Comparison of ENCODE assay signal across 8 cellular contexts in the genomic region with DNA sequence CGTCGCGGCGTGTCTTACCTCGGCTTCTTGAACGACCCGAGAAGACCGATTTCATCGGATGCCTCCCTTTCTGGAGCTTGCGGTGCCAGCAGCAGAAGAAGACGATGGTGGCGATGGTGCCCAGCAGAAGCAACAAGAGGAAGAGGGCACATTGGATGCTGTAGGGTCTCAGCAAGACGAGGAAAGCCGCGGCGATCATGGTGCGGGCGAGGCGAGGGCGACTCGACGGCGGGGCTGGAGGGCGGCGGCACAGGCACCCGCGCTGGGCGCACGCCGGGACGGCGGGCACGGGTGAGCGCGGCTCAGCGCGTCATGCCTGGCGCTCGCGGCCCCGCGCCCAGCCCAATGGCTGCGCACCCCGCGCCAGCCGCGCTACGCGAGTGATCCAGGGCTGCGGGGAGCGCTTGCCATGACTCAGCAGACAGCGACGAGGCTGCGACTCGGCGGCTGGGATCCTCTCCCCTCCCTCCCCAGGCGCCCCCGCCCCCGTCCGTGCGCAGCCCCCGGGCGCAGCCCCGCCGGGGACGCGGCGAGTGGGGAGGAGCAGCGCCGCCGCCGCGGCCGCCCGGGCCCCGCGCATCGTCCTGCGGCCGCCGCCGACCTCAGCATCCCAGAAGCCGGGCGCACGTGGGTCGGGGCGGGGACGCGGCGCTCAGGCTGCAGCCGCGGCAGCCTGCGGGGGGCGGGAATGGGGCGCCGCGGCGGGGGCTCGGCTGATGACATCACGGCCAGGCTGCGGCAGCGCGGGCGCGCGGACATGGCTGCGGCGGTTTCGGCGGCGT. TPM values are rescaled to one million over a fixed set of nuclear protein-coding genes. Genes with fewer than 3 reads are reported as not detected.
DNase-seq lines count a peak whose midpoint lies in the region; ATAC-seq, FAIRE-seq and TF ChIP-seq lines count a peak whose summit lies in the region.

A gene with protein sequence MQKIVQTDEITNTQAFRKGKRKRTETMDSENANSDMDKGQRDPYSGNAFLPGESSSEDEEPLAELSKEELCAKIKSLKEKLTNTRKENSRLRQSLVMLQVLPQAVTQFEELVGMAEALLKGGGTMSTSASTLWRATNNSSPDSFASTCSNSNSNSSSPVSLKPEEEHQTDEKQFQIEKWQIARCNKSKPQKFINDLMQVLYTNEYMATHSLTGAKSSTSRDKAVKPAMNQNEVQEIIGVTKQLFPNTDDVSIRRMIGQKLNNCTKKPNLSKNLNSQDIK (plus strand): TSS at position 719 of the 782 bp plus-strand sequence. CDS start 26,704 bp downstream, outside the sequence.

- intact Hi-C loops in activated T-helper 1 cell treated with anti-CD3 and anti-CD28 coated beads, Interleukin-12 subunit alpha, Interleukin-12 subunit beta, Interleukin-2, Interleukin-4 antibody, amounts not matched to agents 30 ng/mL and 10 ng/mL and 1 ng/mL, durations not matched to agents 14 hours and 24 hours and 36 hours (cut with micrococcal nuclease), result loop anchor here (1.0 to 5.0 kb wide), 9 partner anchors 50 to 362 kb away; a partner anchor contains a TSS

- peaks cover 2% of the 10 kb centered on the region for H3K36me3 Mint-ChIP-seq in activated T-helper 1 cell treated with anti-CD3 and anti-CD28 coated beads, Interleukin-12 subunit alpha, Interleukin-12 subunit beta, Interleukin-2, Interleukin-4 antibody, amounts not matched to agents 30 ng/mL and 10 ng/mL and 1 ng/mL, durations not matched to agents 14 hours and 24 hours and 36 hours (ENCODE audit: low read depth)
- no peaks in the 10 kb centered on the region for H3K36me3 Mint-ChIP-seq in neural progenitor cell

- peaks cover 63% of the 10 kb centered on the region for H3K27me3 Mint-ChIP-seq in activated T-helper 1 cell treated with anti-CD3 and anti-CD28 coated beads, Interleukin-12 subunit alpha, Interleukin-12 subunit beta, Interleukin-2, Interleukin-4 antibody, amounts not matched to agents 30 ng/mL and 10 ng/mL and 1 ng/mL, durations not matched to agents 14 hours and 24 hours and 36 hours (ENCODE audit: insufficient read depth)
- H3K27me3 Mint-ChIP-seq in neural progenitor cell (ENCODE audit: insufficient read depth, low read depth), result peaks cover 21% of the 10 kb centered on the region

- ATAC-seq in GM18858 (IDR thresholded peaks at IDR 0.05; ENCODE audit: unreplicated experiment) (peak; percentile 27), HG02973 (IDR thresholded peaks at IDR 0.05; ENCODE audit: unreplicated experiment) (peak; percentile 31), foreskin keratinocyte (peak; percentile 76)

- no peaks in the 10 kb centered on the region for H4K20me1 ChIP-seq in BLaER1 treated with 17β-estradiol and CSF1 and Interleukin-3, amounts not matched to agents 10 nM and 100 nM
- H4K20me1 ChIP-seq in neural progenitor cell (ENCODE audit: low read depth), result no peaks in the 10 kb centered on the region

- H3F3A ChIP-seq in neural progenitor cell (ENCODE audit: low read depth), result peaks cover 18% of the 10 kb centered on the region

- no peaks in the 10 kb centered on the region for H3K9me3 ChIP-seq in BLaER1 treated with 17β-estradiol and CSF1 and Interleukin-3, amounts not matched to agents 10 nM and 100 nM (replicated peaks in 1 of 11)
- no peaks in the 10 kb centered on the region for H3K9me3 ChIP-seq in neural progenitor cell (ENCODE audit: low read depth)

- H3K27me3 ChIP-seq in BLaER1 treated with 17β-estradiol and CSF1 and Interleukin-3, amounts not matched to agents 10 nM and 100 nM, result peaks cover 17 to 21% (median 19%) of the 10 kb centered on the region in 11 experiments
- H3K27me3 ChIP-seq in foreskin keratinocyte (no peaks in the 10 kb centered on the region), neural progenitor cell (peaks cover 43% of the 10 kb centered on the region)

- H3K4me3 Mint-ChIP-seq in activated T-helper 1 cell treated with anti-CD3 and anti-CD28 coated beads, Interleukin-12 subunit alpha, Interleukin-12 subunit beta, Interleukin-2, Interleukin-4 antibody, amounts not matched to agents 30 ng/mL and 10 ng/mL and 1 ng/mL, durations not matched to agents 14 hours and 24 hours and 36 hours, result peak within 1 kb of the TSS; percentile 91
- H3K4me3 Mint-ChIP-seq in neural progenitor cell, result peak within 1 kb of the TSS; percentile 95

- no peaks in the 10 kb centered on the region; a peak in 2 of 22 replicates for H3K36me3 ChIP-seq in BLaER1 treated with 17β-estradiol and CSF1 and Interleukin-3, amounts not matched to agents 10 nM and 100 nM
- no peaks in the 10 kb centered on the region for H3K36me3 ChIP-seq in neural progenitor cell

- peak within 1 kb of the TSS; percentile 94 for H2AFZ ChIP-seq in neural progenitor cell (replicated peaks)

- peak within 1 kb of the TSS in 10 of 11 experiments; percentile 32 to 94 (median 75); a peak in 20 of 22 replicates for H3K27ac ChIP-seq in BLaER1 treated with 17β-estradiol and CSF1 and Interleukin-3, amounts not matched to agents 10 nM and 100 nM
- H3K27ac ChIP-seq in foreskin keratinocyte (peak within 1 kb of the TSS; percentile 61), neural progenitor cell (no peak within 1 kb of the TSS)

- no peaks in the 10 kb centered on the region for H3K9me3 Mint-ChIP-seq in activated T-helper 1 cell treated with anti-CD3 and anti-CD28 coated beads, Interleukin-12 subunit alpha, Interleukin-12 subunit beta, Interleukin-2, Interleukin-4 antibody, amounts not matched to agents 30 ng/mL and 10 ng/mL and 1 ng/mL, durations not matched to agents 14 hours and 24 hours and 36 hours
- no peaks in the 10 kb centered on the region for H3K9me3 Mint-ChIP-seq in neural progenitor cell

- peak within 1 kb of the TSS; percentile 70 for H3K27ac Mint-ChIP-seq in activated T-helper 1 cell treated with anti-CD3 and anti-CD28 coated beads, Interleukin-12 subunit alpha, Interleukin-12 subunit beta, Interleukin-2, Interleukin-4 antibody, amounts not matched to agents 30 ng/mL and 10 ng/mL and 1 ng/mL, durations not matched to agents 14 hours and 24 hours and 36 hours
- H3K27ac Mint-ChIP-seq in neural progenitor cell, result peak within 1 kb of the TSS; percentile 76

- H3K4me3 ChIP-seq in BLaER1 treated with 17β-estradiol and CSF1 and Interleukin-3, amounts not matched to agents 10 nM and 100 nM, result peak within 1 kb of the TSS; percentile 71 to 77 (median 74)
- peak within 1 kb of the TSS; percentile 84 for H3K4me3 ChIP-seq in neural progenitor cell

- H3K4me1 Mint-ChIP-seq in activated T-helper 1 cell treated with anti-CD3 and anti-CD28 coated beads, Interleukin-12 subunit alpha, Interleukin-12 subunit beta, Interleukin-2, Interleukin-4 antibody, amounts not matched to agents 30 ng/mL and 10 ng/mL and 1 ng/mL, durations not matched to agents 14 hours and 24 hours and 36 hours (ENCODE audit: low read depth), result peaks cover 19% of the 10 kb centered on the region
- H3K4me1 Mint-ChIP-seq in neural progenitor cell, result peaks cover 17% of the 10 kb centered on the region

- H3K4me2 ChIP-seq in BLaER1 treated with 17β-estradiol and CSF1 and Interleukin-3, amounts not matched to agents 10 nM and 100 nM, result peak within 1 kb of the TSS; percentile 84 to 95 (median 90)
- H3K4me2 ChIP-seq in neural progenitor cell, result peak within 1 kb of the TSS; percentile 79

- peaks cover 13% of the 10 kb centered on the region for H3K79me2 ChIP-seq in neural progenitor cell (ENCODE audit: low read depth)

- DNase-seq in NCI-H446 (lab: John Stamatoyannopoulos, UW), result peak; percentile 90 to 98
- DNase-seq in activated T-helper 1 cell treated with anti-CD3 and anti-CD28 coated beads, Interleukin-12 subunit alpha, Interleukin-12 subunit beta, Interleukin-2, Interleukin-4 antibody, amounts not matched to agents 30 ng/mL and 10 ng/mL and 1 ng/mL, durations not matched to agents 14 hours and 24 hours and 36 hours (ENCODE audit: low spot score), result peak; percentile 32
- peak; percentile 21 to 57 for DNase-seq in foreskin keratinocyte
- DNase-seq in neural progenitor cell (ENCODE audit: low spot score), result peak; percentile 86
- DNase-seq in urothelium cell line (ENCODE audit: low spot score), result peak; percentile 89

- peaks cover 3 to 25% (median 20%) of the 10 kb centered on the region in 10 experiments; a peak in 15 of 20 replicates for H3K4me1 ChIP-seq in BLaER1 treated with 17β-estradiol and CSF1 and Interleukin-3, amounts not matched to agents 10 nM and 100 nM
- H3K4me1 ChIP-seq in foreskin keratinocyte (peaks cover 31% of the 10 kb centered on the region), neural progenitor cell (peaks cover 11% of the 10 kb centered on the region)

- TF ChIP-seq CTCF in foreskin keratinocyte (conservative IDR thresholded peaks at IDR 0.05) (no peak), neural progenitor cell (IDR thresholded peaks at IDR 0.05) (no peak)

- peak within 1 kb of the TSS; percentile 53 to 89 (median 79); a peak in 21 of 22 replicates for H3K9ac ChIP-seq in BLaER1 treated with 17β-estradiol and CSF1 and Interleukin-3, amounts not matched to agents 10 nM and 100 nM
- H3K9ac ChIP-seq in neural progenitor cell, result no peak within 1 kb of the TSS

- FAIRE-seq in urothelium cell line (lab: Jason Lieb, UNC), result peak; percentile 89

RNA-seq across cellular contexts. Expression of the gene that starts here (rescaled TPM):
- 0.07 TPM in 1 of 2 replicates, not detected in the other for total RNA-seq in activated T-helper 1 cell treated with anti-CD3 and anti-CD28 coated beads, Interleukin-12 subunit alpha, Interleukin-12 subunit beta, Interleukin-2, Interleukin-4 antibody, amounts not matched to agents 30 ng/mL and 10 ng/mL and 1 ng/mL, durations not matched to agents 14 hours and 24 hours and 36 hours
- total RNA-seq in foreskin keratinocyte (1.8 TPM in 2 replicates), neural progenitor cell (ENCODE audit: low replicate concordance) (0.90 and 2.4 TPM in 2 replicates)
- polyA plus RNA-seq in foreskin keratinocyte, result 0.53 and 0.87 TPM in 2 replicates

Comparison
In these comparisons a context has a peak if more than half of its experiments do, and no peak if none do; other contexts are left out.
1. Peak in DNase-seq in activated T-helper 1 cell treated with anti-CD3 and anti-CD28 coated beads, Interleukin-12 subunit alpha, Interleukin-12 subunit beta, Interleukin-2, Interleukin-4 antibody, amounts not matched to agents 30 ng/mL and 10 ng/mL and 1 ng/mL, durations not matched to agents 14 hours and 24 hours and 36 hours; RNA of the gene not detected or under 1 TPM.
2. DNase-seq: peak in every context shown above with its lines; median percentile 94 in NCI-H446; 89 in urothelium cell line; 86 in neural progenitor cell; 39 in foreskin keratinocyte; 32 in activated T-helper 1 cell treated with anti-CD3 and anti-CD28 coated beads, Interleukin-12 subunit alpha, Interleukin-12 subunit beta, Interleukin-2, Interleukin-4 antibody, amounts not matched to agents 30 ng/mL and 10 ng/mL and 1 ng/mL, durations not matched to agents 14 hours and 24 hours and 36 hours.